In genomic region chr11:6612008-6612815, GRCh38 we compare ENCODE assay signal across 1 cellular context.
TF ChIP-seq lines count a peak whose summit lies in the region.

Gene TAF10, minus strand, starts transcription at chr11:6612216. Its CDS starts 27 bp downstream, at chr11:6612189.

TF ChIP-seq in HepG2, 621 proteins besides CTCF, POLR2A, EP300 and RAD21 (continued from another document and continues in another):
- TF ChIP-seq TERF1 (CRISPR knock-in tag; IDR thresholded peaks at IDR 0.05) (no peak), HDAC6 (IDR thresholded peaks at IDR 0.05; ENCODE audit: low read depth, low read length) (no peak), ZNF639 (CRISPR knock-in tag; conservative IDR thresholded peaks at IDR 0.05) (peak; percentile 80), ZSCAN25 (CRISPR knock-in tag; IDR thresholded peaks at IDR 0.05) (peak; percentile 17; the same call in 1 of the 2 replicates), LRRFIP1 (CRISPR knock-in tag; conservative IDR thresholded peaks at IDR 0.05) (no peak), YY1 (IDR thresholded peaks at IDR 0.05; ENCODE audit: insufficient read depth, insufficient replicate concordance, low read depth, low read length) (peak; percentile 70), HNF4A (CRISPR knock-in tag; IDR thresholded peaks at IDR 0.05) (no peak), GABPB1 (CRISPR knock-in tag; IDR thresholded peaks at IDR 0.05) (peak; percentile 92), JUND (CRISPR knock-in tag; IDR thresholded peaks at IDR 0.05) (peak; percentile 82), RERE (CRISPR knock-in tag; IDR thresholded peaks at IDR 0.05; ENCODE audit: low read depth) (no peak), ZNF318 (CRISPR knock-in tag; IDR thresholded peaks at IDR 0.05) (0 out of 2 replicates have a peak, but pooled peaks have one; percentile 25), NR1H2 (CRISPR knock-in tag; IDR thresholded peaks at IDR 0.05; ENCODE audit: borderline replicate concordance, low read depth) (peak; percentile 81; the same call in 1 of the 2 replicates), TSC22D2 (CRISPR knock-in tag; IDR thresholded peaks at IDR 0.05; ENCODE audit: borderline replicate concordance) (no peak), ZNF678 (CRISPR knock-in tag; IDR thresholded peaks at IDR 0.05) (no peak), FOXM1 (CRISPR knock-in tag; IDR thresholded peaks at IDR 0.05) (no peak), ETV6 (CRISPR knock-in tag; conservative IDR thresholded peaks at IDR 0.05) (no peak), ZNF317 (CRISPR knock-in tag; IDR thresholded peaks at IDR 0.05) (peak; percentile 79; the same call in 1 of the 2 replicates), ZNF296 (CRISPR knock-in tag; conservative IDR thresholded peaks at IDR 0.05) (no peak), ZXDC (CRISPR knock-in tag; IDR thresholded peaks at IDR 0.05) (no peak), GATA4 (IDR thresholded peaks at IDR 0.05; ENCODE audit: borderline replicate concordance, low read depth) (0 out of 2 replicates have a peak, but pooled peaks have one; percentile 59), ZNF503 (CRISPR knock-in tag; IDR thresholded peaks at IDR 0.05) (no peak), ZBTB4 (CRISPR knock-in tag; IDR thresholded peaks at IDR 0.05; ENCODE audit: borderline replicate concordance) (peak; percentile 55; the same call in 1 of the 2 replicates)
